8 cellular contexts compared by ENCODE assay signal in the genomic region with DNA sequence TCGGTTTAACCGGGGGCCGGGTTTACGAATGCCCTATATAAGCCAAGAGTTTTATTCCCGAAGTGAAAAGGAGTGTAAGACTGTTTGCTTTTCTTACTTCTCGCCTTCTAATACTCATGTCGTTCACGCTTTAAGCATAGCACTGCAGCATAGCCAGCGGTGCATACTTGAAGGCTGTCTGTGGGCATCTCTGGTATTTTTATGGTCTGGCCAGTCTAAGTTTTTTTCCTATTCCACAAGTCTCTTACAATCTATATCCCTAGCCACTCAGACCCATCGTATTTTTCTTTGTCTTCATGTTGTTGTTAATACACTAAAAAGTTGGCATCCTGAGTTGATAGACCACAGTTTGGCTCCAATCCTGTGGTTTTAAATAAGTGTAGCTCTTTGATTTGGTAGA. TPM values are rescaled to one million over a fixed set of nuclear protein-coding genes. Genes with fewer than 3 reads are reported as not detected.
A peak's percentile ranks its signal among the peaks of the same experiment; 100 is the strongest.
DNase-seq lines count a peak whose midpoint lies in the region; ATAC-seq and TF ChIP-seq lines count a peak whose summit lies in the region.

No MANE protein-coding gene starts in this region.

- no peak for TF ChIP-seq CTCF in left ventricle myocardium inferior (IDR thresholded peaks at IDR 0.05; ENCODE audit: borderline replicate concordance)

- intact Hi-C loops in left ventricle myocardium inferior (cut with micrococcal nuclease) (no loop called here), Right ventricle myocardium superior (cut with DNase I) (no loop called here)

- H2AFZ ChIP-seq in neuronal stem cell (ENCODE audit: low read length): peak overlapping the region; percentile 99

- H2BK12ac ChIP-seq in neuronal stem cell (ENCODE audit: low read length): no peak overlapping the region

- no peak overlapping the region for H3K18ac ChIP-seq in neuronal stem cell (ENCODE audit: low read length)

- H3K36me3 ChIP-seq in left ventricle myocardium inferior (no peaks in the 10 kb centered on the region), esophagus (ENCODE audit: control insufficient read depth in 2 of 2, insufficient read depth in 2 of 2, low read length in 1 of 2) (no peaks in the 10 kb centered on the region), neuronal stem cell (replicated peaks in 1 of 2; ENCODE audit: control insufficient read depth in 2 of 2, insufficient read depth in 2 of 2, low read length in 2 of 2) (peaks cover 2 to 33% of the 10 kb centered on the region in 2 donors)

- no peak overlapping the region for H3K4ac ChIP-seq in neuronal stem cell (ENCODE audit: low read length)

- H3K79me1 ChIP-seq in neuronal stem cell (ENCODE audit: low read depth, low read length): peaks cover 7% of the 10 kb centered on the region

- H3K27me3 ChIP-seq in left ventricle myocardium inferior (ENCODE audit: low read depth) (no peaks in the 10 kb centered on the region), esophagus (ENCODE audit: control insufficient read depth in 1 of 2, insufficient read depth in 2 of 2, low read length in 2 of 2) (no peaks in the 10 kb centered on the region), neuronal stem cell (ENCODE audit: control insufficient read depth in 3 of 3, insufficient read depth in 3 of 3, low read depth in 1 of 3, low read length in 3 of 3) (peaks cover 0 to 3% (median 0%) of the 10 kb centered on the region in 3 experiments)

- peak overlapping the region; percentile 67 for H3K4me2 ChIP-seq in neuronal stem cell (ENCODE audit: insufficient read depth, low read length, poor library complexity, severe bottlenecking)

- peak overlapping the region; percentile 20 for H3K23ac ChIP-seq in neuronal stem cell (ENCODE audit: low read depth, low read length, poor library complexity)

- no peak overlapping the region for H4K8ac ChIP-seq in neuronal stem cell (ENCODE audit: low read depth, low read length)

- H2BK5ac ChIP-seq in neuronal stem cell (ENCODE audit: low read length): no peak overlapping the region

- WGBS in esophagus, 2 donors: 0% methylated on average over 10 of the region's 10 CpGs
- no CpG with 5 or more reads among the region's 10 CpGs for WGBS in neuronal stem cell (ENCODE audit: extremely low coverage in 2 of 2, insufficient read length in 2 of 2, insufficient replicate concordance in 1 of 2), 2 donors

- H3K4me3 ChIP-seq in left ventricle myocardium inferior (peak overlapping the region; percentile 86), esophagus (ENCODE audit: low read depth in 1 of 2, low read length in 2 of 2) (peak overlapping the region; percentile 93 to 95), neuronal stem cell (ENCODE audit: low read length in 2 of 2) (peak overlapping the region; percentile 85 to 100)

- H2BK120ac ChIP-seq in neuronal stem cell (ENCODE audit: low read depth, low read length): no peak overlapping the region

- no peak overlapping the region for H2AK5ac ChIP-seq in neuronal stem cell (ENCODE audit: low read depth, low read length)

- H3K9me3 ChIP-seq in left ventricle myocardium inferior (replicated peaks): no peaks in the 10 kb centered on the region
- H3K9me3 ChIP-seq in esophagus (ENCODE audit: control insufficient read depth in 2 of 2, insufficient read depth in 1 of 2, low read depth in 1 of 2, low read length in 1 of 2): no peaks in the 10 kb centered on the region
- peaks cover 0 to 16% of the 10 kb centered on the region in 2 donors for H3K9me3 ChIP-seq in neuronal stem cell (replicated peaks in 1 of 2; ENCODE audit: control insufficient read depth in 2 of 2, insufficient read depth in 1 of 2, low read depth in 1 of 2, low read length in 2 of 2)

- no peak overlapping the region for H3K9ac ChIP-seq in neuronal stem cell (ENCODE audit: low read depth, low read length, poor library complexity)

- H3K4me1 ChIP-seq in left ventricle myocardium inferior (peaks cover 56% of the 10 kb centered on the region), esophagus (ENCODE audit: control insufficient read depth in 2 of 2, insufficient read depth in 2 of 2, low read length in 1 of 2) (peaks cover 0 to 3% of the 10 kb centered on the region in 2 donors), neuronal stem cell (ENCODE audit: control insufficient read depth in 2 of 2, insufficient read depth in 1 of 2, low read depth in 1 of 2, low read length in 2 of 2) (peaks cover 7 to 9% of the 10 kb centered on the region in 2 donors)

- H4K91ac ChIP-seq in neuronal stem cell (ENCODE audit: low read depth, low read length, poor library complexity): no peak overlapping the region

- H3K14ac ChIP-seq in neuronal stem cell (ENCODE audit: low read length): no peak overlapping the region

- no peak overlapping the region for H2BK15ac ChIP-seq in neuronal stem cell (ENCODE audit: low read length)

- no peak for DNase-seq in left ventricle myocardium inferior
- no peak for DNase-seq in Right ventricle myocardium superior
- DNase-seq in neuronal stem cell (ENCODE audit: low spot score): no peak
- no peak for DNase-seq in activated gamma-delta T cell treated with Interleukin-2 at 50 U/mL for 16 hours

- H3K27ac ChIP-seq in left ventricle myocardium inferior (replicated peaks): peak overlapping the region; percentile 93
- peak overlapping the region; percentile 79 to 88 for H3K27ac ChIP-seq in esophagus (ENCODE audit: low read depth in 2 of 2, low read length in 1 of 2)
- H3K27ac ChIP-seq in neuronal stem cell (replicated peaks; ENCODE audit: low read length): no peak overlapping the region

- ATAC-seq in Right ventricle myocardium superior (ENCODE audit: poor library complexity): no peak
- peak; percentile 72 for ATAC-seq in SK-N-SH treated with all-trans-retinoic acid at 6 μM for 48 hours
- ATAC-seq in HG03097 (IDR thresholded peaks at IDR 0.05; ENCODE audit: low FRiP score, unreplicated experiment): no peak
- no peak for ATAC-seq in HG03196 (IDR thresholded peaks at IDR 0.05; ENCODE audit: unreplicated experiment)

TF ChIP-seq in SK-N-SH treated with all-trans-retinoic acid at 6 μM for 48 hours, 23 proteins besides CTCF, POLR2A, EP300 and RAD21:
- TF ChIP-seq ZC3H10 (CRISPR knock-in tag; IDR thresholded peaks at IDR 0.05) (no peak), PPARA (CRISPR knock-in tag; IDR thresholded peaks at IDR 0.05; ENCODE audit: borderline replicate concordance) (no peak), GLIS3 (CRISPR knock-in tag; IDR thresholded peaks at IDR 0.05) (no peak), ARNTL (CRISPR knock-in tag; IDR thresholded peaks at IDR 0.05; ENCODE audit: borderline replicate concordance, low read depth) (no peak)

RNA-seq across cellular contexts. Expression of a gene that starts 1.3 kb away (rescaled TPM):
- total RNA-seq in left ventricle myocardium inferior (14.1 TPM), Right ventricle myocardium superior (16.4 TPM)
- 10 to 100 TPM in 1 of 2 donors, 1 to 10 TPM in 1; 9.9 to 13.7 TPM for polyA plus RNA-seq in esophagus
- 39.9 TPM for polyA plus RNA-seq in neuronal stem cell (2013, experiment 1 of 2)
- polyA plus RNA-seq in neuronal stem cell (2013, experiment 2 of 2): 40.8 TPM
